35 cellular contexts compared by ENCODE assay signal in genomic region chr5:161691911-161692310, GRCh38. TPM values are rescaled to one million over a fixed set of nuclear protein-coding genes. Genes with fewer than 3 reads are reported as not detected.
"Had no signal": no experiment of that assay in that cellular context is flagged by ENCODE, and none has a peak within 500 bp of the region (broad histone marks: within the 10 kb centered on the region; RNA-seq: fewer than 3 reads in every experiment).

No MANE protein-coding gene starts in this region.

- H3K4me1 ChIP-seq: esophagus muscularis mucosa, foreskin keratinocyte, gastrocnemius medialis, heart left ventricle had no signal

- H3K9me3 ChIP-seq: esophagus muscularis mucosa, gastrocnemius medialis, heart left ventricle had no signal

- H3K27me3 ChIP-seq: brain microvascular endothelial cell, esophagus muscularis mucosa, foreskin keratinocyte, gastrocnemius medialis, heart left ventricle had no signal

- H3K4me3 ChIP-seq: esophagus muscularis mucosa, gastrocnemius medialis, heart left ventricle had no signal

- ATAC-seq: activated T-cell treated with anti-CD3 and anti-CD28 coated beads, Interleukin-2, amount 50 U/mL, for 4 hours; activated T-helper 17 cell treated with anti-CD3 and anti-CD28 coated beads, Interleukin-2, amount 50 U/mL, for 72 hours; effector memory CD8-positive, alpha-beta T cell; foreskin keratinocyte; gastrocnemius medialis; heart left ventricle; WTC11 had no signal

- FAIRE-seq: astrocyte, bronchial epithelial cell, colon, TTC549 had no signal

- H3K36me3 ChIP-seq: brain microvascular endothelial cell, esophagus muscularis mucosa, gastrocnemius medialis, heart left ventricle had no signal

- DNase-seq: activated CD4-positive, alpha-beta memory T cell treated with anti-CD3 and anti-CD28 coated beads, Interleukin-2, amount 10 ng/mL, durations not matched to agents 7 days and 5 days; activated CD4-positive, alpha-beta T cell treated with anti-CD3 and anti-CD28 coated beads for 1 hour; activated CD4-positive, alpha-beta T cell treated with anti-CD3 and anti-CD28 coated beads for 4 hours; activated CD4-positive, alpha-beta T cell treated with anti-CD3 and anti-CD28 coated beads, Interleukin-2, amount 10 ng/mL, durations not matched to agents 7 days and 5 days; activated CD4-positive, alpha-beta T cell treated with anti-CD3 and anti-CD28 coated beads, Interleukin-2, amount 50 U/mL, for 4 hours; activated effector memory CD4-positive, alpha-beta T cell treated with Interleukin-2 at 50 U/mL for 16 hours; activated gamma-delta T cell treated with Interleukin-2 at 50 U/mL for 16 hours; activated naive CD4-positive, alpha-beta T cell treated with anti-CD3 and anti-CD28 coated beads, Interleukin-2, amount 50 U/mL, for 16 hours; activated naive CD4-positive, alpha-beta T cell treated with Interleukin-2 at 50 U/mL for 16 hours; activated T-cell treated with anti-CD3 and anti-CD28 coated beads, Interleukin-2, amount 50 U/mL, for 4 hours; amniotic stem cell; anterior cingulate cortex; brain microvascular endothelial cell; cortex of kidney; dermis blood vessel endothelial cell; effector CD4-positive, alpha-beta T cell; effector memory CD8-positive, alpha-beta T cell; erythroblast; foreskin keratinocyte; gastrocnemius medialis; glutamatergic neuron; heart left ventricle; T-helper 2 cell had no signal

- H3K27ac ChIP-seq: brain microvascular endothelial cell, esophagus muscularis mucosa, foreskin keratinocyte, gastrocnemius medialis, heart left ventricle, VCaP had no signal

RNA-seq across cellular contexts. Expression of gene GABRA6, which starts 6.4 kb away (rescaled TPM):
- total RNA-seq: activated CD4-positive, alpha-beta memory T cell treated with anti-CD3 and anti-CD28 coated beads, Interleukin-2, amount 10 ng/mL, durations not matched to agents 7 days and 5 days; activated CD4-positive, alpha-beta T cell treated with anti-CD3 and anti-CD28 coated beads, Interleukin-2, amount 10 ng/mL, durations not matched to agents 7 days and 5 days; activated T-cell treated with anti-CD3 and anti-CD28 coated beads, Interleukin-2, amount 50 U/mL, for 4 hours; activated T-helper 17 cell treated with anti-CD3 and anti-CD28 coated beads, Interleukin-2, amount 50 U/mL, for 72 hours; astrocyte; bronchial epithelial cell; cardiac septum; chondrocyte; dermis blood vessel endothelial cell; esophagus muscularis mucosa; foreskin keratinocyte; gastrocnemius medialis; heart left ventricle; T-helper 1 cell treated with Interleukin-12 subunit alpha and Interleukin-12 subunit beta and Interleukin-4 antibody, amounts not matched to agents 30 ng/mL and 1 ng/mL, for 36 hours; WTC11 had no signal
- polyA plus RNA-seq: adipose tissue, foreskin keratinocyte, heart left ventricle had no signal
